In genomic region chr1:162561037-162561615, GRCh38 we compare ENCODE assay signal across 8 cellular contexts. TPM values are rescaled to one million over a fixed set of nuclear protein-coding genes. Genes with fewer than 3 reads are reported as not detected.
DNase-seq lines count a peak whose midpoint lies in the region; ATAC-seq and TF ChIP-seq lines count a peak whose summit lies in the region.

No MANE protein-coding gene starts in this region.

- peak; percentile 95 to 96 for ATAC-seq in natural killer cell treated with Interleukin-12 subunit alpha and Interleukin-12 subunit beta and Interleukin-15 and Interleukin-18, amount 100 ng/mL, for 72 hours

- H3K27me3 Mint-ChIP-seq in activated T-helper 2 cell treated with anti-CD3 and anti-CD28 coated beads, Interferon-gamma antibody, Interleukin-2, Interleukin-4, amounts not matched to agents 10 μg/mL and 5 μg/mL and 100 μg/mL, durations not matched to agents 14 hours and 24 hours and 36 hours (ENCODE audit: low read depth), result peaks cover 2% of the 10 kb centered on the region
- no peaks in the 10 kb centered on the region for H3K27me3 Mint-ChIP-seq in natural killer cell treated with Interleukin-12 subunit alpha and Interleukin-12 subunit beta and Interleukin-15 and Interleukin-18, amount 100 ng/mL, for 72 hours

- H3K27ac Mint-ChIP-seq in activated T-helper 2 cell treated with anti-CD3 and anti-CD28 coated beads, Interferon-gamma antibody, Interleukin-2, Interleukin-4, amounts not matched to agents 10 μg/mL and 5 μg/mL and 100 μg/mL, durations not matched to agents 14 hours and 24 hours and 36 hours, result peak overlapping the region; percentile 94
- peak overlapping the region; percentile 88 for H3K27ac Mint-ChIP-seq in natural killer cell treated with Interleukin-12 subunit alpha and Interleukin-12 subunit beta and Interleukin-15 and Interleukin-18, amount 100 ng/mL, for 72 hours

- H3K4me3 Mint-ChIP-seq in activated T-helper 2 cell treated with anti-CD3 and anti-CD28 coated beads, Interferon-gamma antibody, Interleukin-2, Interleukin-4, amounts not matched to agents 10 μg/mL and 5 μg/mL and 100 μg/mL, durations not matched to agents 14 hours and 24 hours and 36 hours (ENCODE audit: low read depth), result peak overlapping the region; percentile 86
- peak overlapping the region; percentile 87 for H3K4me3 Mint-ChIP-seq in natural killer cell treated with Interleukin-12 subunit alpha and Interleukin-12 subunit beta and Interleukin-15 and Interleukin-18, amount 100 ng/mL, for 72 hours

- H3K9me3 Mint-ChIP-seq in activated T-helper 2 cell treated with anti-CD3 and anti-CD28 coated beads, Interferon-gamma antibody, Interleukin-2, Interleukin-4, amounts not matched to agents 10 μg/mL and 5 μg/mL and 100 μg/mL, durations not matched to agents 14 hours and 24 hours and 36 hours, result no peaks in the 10 kb centered on the region
- no peaks in the 10 kb centered on the region for H3K9me3 Mint-ChIP-seq in natural killer cell treated with Interleukin-12 subunit alpha and Interleukin-12 subunit beta and Interleukin-15 and Interleukin-18, amount 100 ng/mL, for 72 hours

- TF ChIP-seq CTCF in LNCaP clone FGC (IDR thresholded peaks at IDR 0.05; ENCODE audit: control insufficient read depth, extremely low read depth, insufficient read depth), result no peak

- intact Hi-C loops in activated T-helper 2 cell treated with anti-CD3 and anti-CD28 coated beads, Interferon-gamma antibody, Interleukin-2, Interleukin-4, amounts not matched to agents 10 μg/mL and 5 μg/mL and 100 μg/mL, durations not matched to agents 14 hours and 24 hours and 36 hours (cut with micrococcal nuclease), result loop anchor here (1.0 to 5.0 kb wide), 3 partner anchors 63 to 795 kb away; partner anchors contain the start of genes ATF6 and NUF2

- H3K4me3 ChIP-seq in LNCaP clone FGC (ENCODE audit: low read depth, low read length), result peak overlapping the region; percentile 94

- H3K4me1 Mint-ChIP-seq in activated T-helper 2 cell treated with anti-CD3 and anti-CD28 coated beads, Interferon-gamma antibody, Interleukin-2, Interleukin-4, amounts not matched to agents 10 μg/mL and 5 μg/mL and 100 μg/mL, durations not matched to agents 14 hours and 24 hours and 36 hours (ENCODE audit: low read depth), result peaks cover 38% of the 10 kb centered on the region
- peaks cover 30 to 45% of the 10 kb centered on the region in 2 donors for H3K4me1 Mint-ChIP-seq in natural killer cell treated with Interleukin-12 subunit alpha and Interleukin-12 subunit beta and Interleukin-15 and Interleukin-18, amount 100 ng/mL, for 72 hours (ENCODE audit: low read depth in 2 of 2)

- peaks cover 8% of the 10 kb centered on the region for H3K36me3 Mint-ChIP-seq in activated T-helper 2 cell treated with anti-CD3 and anti-CD28 coated beads, Interferon-gamma antibody, Interleukin-2, Interleukin-4, amounts not matched to agents 10 μg/mL and 5 μg/mL and 100 μg/mL, durations not matched to agents 14 hours and 24 hours and 36 hours (ENCODE audit: low read depth)
- no peaks in the 10 kb centered on the region for H3K36me3 Mint-ChIP-seq in natural killer cell treated with Interleukin-12 subunit alpha and Interleukin-12 subunit beta and Interleukin-15 and Interleukin-18, amount 100 ng/mL, for 72 hours

- DNase-seq in EL (peak; percentile 99), H4 (ENCODE audit: low spot score) (peak; percentile 92), LNCaP clone FGC (ENCODE audit: low read depth) (peak; percentile 86), RPMI8226 (peak; percentile 99), fibroblast of peridontal ligament (ENCODE audit: extremely low read depth) (peak; percentile 94)
- DNase-seq in activated T-helper 2 cell treated with anti-CD3 and anti-CD28 coated beads, Interferon-gamma antibody, Interleukin-2, Interleukin-4, amounts not matched to agents 10 μg/mL and 5 μg/mL and 100 μg/mL, durations not matched to agents 14 hours and 24 hours and 36 hours (ENCODE audit: low spot score), result peak; percentile 97
- DNase-seq in natural killer cell treated with Interleukin-12 subunit alpha and Interleukin-12 subunit beta and Interleukin-15 and Interleukin-18, amount 100 ng/mL, for 72 hours (ENCODE audit: low spot score), result peak; percentile 98
- peak; percentile 97 for DNase-seq in stimulated activated naive CD4-positive, alpha-beta T cell treated with Interleukin-2 at 50 U/mL for 16 hours (lab: John Stamatoyannopoulos, UW)

RNA-seq across cellular contexts. Expression of gene UAP1, which starts 0.4 kb away (rescaled TPM):
- total RNA-seq in H4 (2014; rRNA removed; shearing (Covaris generic)), result 40.8 and 49.6 TPM in 2 replicates
- total RNA-seq in activated T-helper 2 cell treated with anti-CD3 and anti-CD28 coated beads, Interferon-gamma antibody, Interleukin-2, Interleukin-4, amounts not matched to agents 10 μg/mL and 5 μg/mL and 100 μg/mL, durations not matched to agents 14 hours and 24 hours and 36 hours, result 50.4 and 54.7 TPM in 2 replicates
- total RNA-seq in natural killer cell treated with Interleukin-12 subunit alpha and Interleukin-12 subunit beta and Interleukin-15 and Interleukin-18, amount 100 ng/mL, for 72 hours, result 10 to 100 TPM; 24.3 to 40.8 TPM

Comparison
In these comparisons a context has a peak if more than half of its experiments do, and no peak if none do; other contexts are left out.
1. Peak in every context shown above with its lines: DNase-seq, ATAC-seq and H3K4me3 ChIP-seq.